ENCODE assay signal across 10 cellular contexts in genomic region chr2:72220170-72220569, GRCh38.
DNase-seq lines count a peak whose midpoint lies in the region; ATAC-seq and TF ChIP-seq lines count a peak whose summit lies in the region.
"Had no signal": no experiment of that assay in that cellular context is flagged by ENCODE, and none has a peak within 500 bp of the region (broad histone marks: within the 10 kb centered on the region; RNA-seq: fewer than 3 reads in every experiment).

No MANE protein-coding gene starts in this region.

- H3K36me3 ChIP-seq in RWPE2 (ENCODE audit: low read depth), result no peaks in the 10 kb centered on the region

- no peaks in the 10 kb centered on the region for H3K27me3 ChIP-seq in RWPE2 (ENCODE audit: insufficient read depth, poor library complexity, severe bottlenecking)

- POLR2A ChIA-PET in HEK293T (lab: Yijun Ruan, JAX), result no interaction called here

- no peaks in the 10 kb centered on the region for H3K4me1 ChIP-seq in RWPE2 (ENCODE audit: insufficient read depth, poor library complexity, severe bottlenecking)

- H3K4me3 ChIP-seq in RWPE2 (ENCODE audit: severe bottlenecking), result no peak overlapping the region

- peak; percentile 35 for TF ChIP-seq CTCF in RWPE2 (IDR thresholded peaks at IDR 0.05; ENCODE audit: poor library complexity, severe bottlenecking)

- H3K27ac ChIP-seq in RWPE2 (ENCODE audit: poor library complexity, severe bottlenecking), result no peak overlapping the region

- DNase-seq in DMS 273 (lab: John Stamatoyannopoulos, UW; ENCODE audit: unreplicated experiment) (peak; percentile 78), HEK293T (ENCODE audit: extremely low spot score) (peak; percentile 32), RWPE2 (ENCODE audit: low spot score) (no peak), iPS DF 19.7 (ENCODE audit: low read depth, low spot score) (peak; percentile 76), HK-2 (ENCODE audit: unreplicated experiment) (no peak)
- DNase-seq: naive B cell, NCI-H1048 had no signal

- no peak for ATAC-seq in RWPE2 (ENCODE audit: low read depth)
- no peak for ATAC-seq in GM18909 (IDR thresholded peaks at IDR 0.05; ENCODE audit: poor library complexity, unreplicated experiment)
- no peak for ATAC-seq in HG02763 (IDR thresholded peaks at IDR 0.05; ENCODE audit: unreplicated experiment)
- ATAC-seq in GM21515 (IDR thresholded peaks at IDR 0.05; ENCODE audit: unreplicated experiment), result no peak

- CTCF ChIA-PET in HEK293T (lab: Yijun Ruan, JAX), result interaction anchor here (1.1 kb wide), 1 partner anchor 13 kb away, joined by 3 read pairs; no protein-coding TSS in a partner anchor

- H3K9me3 ChIP-seq in RWPE2 (ENCODE audit: severe bottlenecking), result no peaks in the 10 kb centered on the region

TF ChIP-seq in HEK293T, 16 proteins besides CTCF, POLR2A, EP300 and RAD21:
- TF ChIP-seq HDGF (IDR thresholded peaks at IDR 0.05; ENCODE audit: borderline replicate concordance) (no peak), TARDBP (IDR thresholded peaks at IDR 0.05) (no peak), ARNT (IDR thresholded peaks at IDR 0.05) (no peak), FOXM1 (IDR thresholded peaks at IDR 0.05; ENCODE audit: borderline replicate concordance) (no peak), SP1 (IDR thresholded peaks at IDR 0.05) (no peak), LEF1 (IDR thresholded peaks at IDR 0.05; ENCODE audit: borderline replicate concordance) (no peak), FOXA1 (IDR thresholded peaks at IDR 0.05) (no peak), NFRKB (IDR thresholded peaks at IDR 0.05) (no peak), ZNF384 (IDR thresholded peaks at IDR 0.05) (no peak), FOXK2 (IDR thresholded peaks at IDR 0.05) (no peak), CTBP1 (IDR thresholded peaks at IDR 0.05; ENCODE audit: borderline replicate concordance) (no peak), SUZ12 (IDR thresholded peaks at IDR 0.05) (no peak), BHLHE40 (IDR thresholded peaks at IDR 0.05; ENCODE audit: borderline replicate concordance) (no peak), ELF4 (IDR thresholded peaks at IDR 0.05) (no peak), PKNOX1 (IDR thresholded peaks at IDR 0.05) (no peak), L3MBTL2 (conservative IDR thresholded peaks at IDR 0.05) (no peak)

Comparison
In these comparisons a context has a peak if more than half of its experiments do, and no peak if none do; other contexts are left out.
1. DNase-seq: peak in DMS 273 (single experiment), HEK293T (single experiment) and iPS DF 19.7 (single experiment); none in RWPE2 (single experiment) and HK-2 (single experiment).